Comparison of ENCODE assay signal across 20 cellular contexts in genomic region chr1:15994081-15994480, GRCh38. TPM values are rescaled to one million over a fixed set of nuclear protein-coding genes. Genes with fewer than 3 reads are reported as not detected.
DNase-seq lines count a peak whose midpoint lies in the region; ATAC-seq, FAIRE-seq and TF ChIP-seq lines count a peak whose summit lies in the region.
"Had no signal": no experiment of that assay in that cellular context is flagged by ENCODE, and none has a peak within 500 bp of the region (broad histone marks: within the 10 kb centered on the region; RNA-seq: fewer than 3 reads in every experiment).

No MANE protein-coding gene starts in this region.

- no peak for FAIRE-seq in H1 (lab: Jason Lieb, UNC)

- H3K4me2 ChIP-seq in IMR-90 (ENCODE audit: low read depth, low read length) (no peak overlapping the region), H1 (ENCODE audit: insufficient read depth in 1 of 2, low read depth in 2 of 2, low read length in 2 of 2) (no peak overlapping the region), neuronal stem cell (ENCODE audit: insufficient read depth, low read length, poor library complexity, severe bottlenecking) (no peak overlapping the region)

- H3K27me3 ChIP-seq in IMR-90 (ENCODE audit: control insufficient read depth, insufficient read depth, low read length) = peaks cover 13% of the 10 kb centered on the region; the same call in 1 of the 2 replicates
- peaks cover 0 to 3% (median 0%) of the 10 kb centered on the region in 4 experiments; a peak in 1 of 7 replicates for H3K27me3 ChIP-seq in H1 (replicated peaks in 1 of 4; ENCODE audit: control insufficient read depth in 3 of 4, extremely low read depth in 1 of 4, insufficient read depth in 3 of 4, low read length in 3 of 4)
- peaks cover 0 to 14% (median 0%) of the 10 kb centered on the region in 3 experiments for H3K27me3 ChIP-seq in neuronal stem cell (ENCODE audit: control insufficient read depth in 3 of 3, insufficient read depth in 3 of 3, low read depth in 1 of 3, low read length in 3 of 3)

- no peak for TF ChIP-seq CTCF in IMR-90 (conservative IDR thresholded peaks at IDR 0.05; ENCODE audit: low read depth, low read length)
- no peak for TF ChIP-seq CTCF in H1 (IDR thresholded peaks at IDR 0.05; ENCODE audit: control extremely low read depth in 1 of 3, insufficient read depth in 1 of 3, low read depth in 1 of 3, low read length in 3 of 3)

- H4K91ac ChIP-seq in IMR-90 (ENCODE audit: insufficient read depth, low read depth, low read length) (no peak overlapping the region), H1 (replicated peaks; ENCODE audit: insufficient read length, low read length) (no peak overlapping the region), neuronal stem cell (ENCODE audit: low read depth, low read length, poor library complexity) (peak overlapping the region; percentile 75)

- no peak overlapping the region for H3K23ac ChIP-seq in IMR-90 (ENCODE audit: low read depth, low read length)
- no peak overlapping the region for H3K23ac ChIP-seq in H1 (ENCODE audit: insufficient read length)
- peak overlapping the region; percentile 1 for H3K23ac ChIP-seq in neuronal stem cell (ENCODE audit: low read depth, low read length, poor library complexity)

- H3K36me3 Mint-ChIP-seq in activated CD4-positive, alpha-beta T cell treated with anti-CD3 and anti-CD28 coated beads, Interleukin-2, amount 10 ng/mL, durations not matched to agents 24 days and 14 days (ENCODE audit: low read depth) = no peaks in the 10 kb centered on the region
- H3K36me3 Mint-ChIP-seq: CD4-positive, alpha-beta memory T cell had no signal

- no peak overlapping the region for H4K5ac ChIP-seq in IMR-90 (ENCODE audit: low read depth, low read length)
- no peak overlapping the region for H4K5ac ChIP-seq in H1 (ENCODE audit: insufficient read length, low read depth, low read length)

- no peaks in the 10 kb centered on the region for H3K36me3 ChIP-seq in IMR-90 (ENCODE audit: control insufficient read depth, insufficient read depth, low read length)
- no peaks in the 10 kb centered on the region for H3K36me3 ChIP-seq in H1 (ENCODE audit: control insufficient read depth in 2 of 4, insufficient read depth in 4 of 4, low read length in 3 of 4)
- no peaks in the 10 kb centered on the region for H3K36me3 ChIP-seq in neuronal stem cell (replicated peaks in 1 of 2; ENCODE audit: control insufficient read depth in 2 of 2, insufficient read depth in 2 of 2, low read length in 2 of 2)

- ATAC-seq in IMR-90 (ENCODE audit: low read depth) = no peak

- no peak overlapping the region for H2BK12ac ChIP-seq in H1 (ENCODE audit: low read depth, low read length)
- H2BK12ac ChIP-seq in neuronal stem cell (ENCODE audit: low read length) = no peak overlapping the region

- H3K9me3 ChIP-seq in IMR-90 (ENCODE audit: control insufficient read depth, insufficient read depth, low read length) = no peaks in the 10 kb centered on the region
- H3K9me3 ChIP-seq in H1 (ENCODE audit: insufficient read depth in 2 of 2, low read depth in 1 of 2, low read length in 1 of 2) = no peaks in the 10 kb centered on the region
- no peaks in the 10 kb centered on the region for H3K9me3 ChIP-seq in neuronal stem cell (replicated peaks in 1 of 2; ENCODE audit: control insufficient read depth in 2 of 2, insufficient read depth in 1 of 2, low read depth in 1 of 2, low read length in 2 of 2)

- dilution Hi-C loops in IMR-90 (cut with HindIII; ENCODE audit: low sequenced_read_pairs, unreplicated experiment) = no loop called here

- H4K8ac ChIP-seq in IMR-90 (ENCODE audit: low read depth in 2 of 2, low read length in 2 of 2) = no peak overlapping the region
- H4K8ac ChIP-seq in H1 (ENCODE audit: extremely low read depth, insufficient read depth, low read length) = no peak overlapping the region
- H4K8ac ChIP-seq in neuronal stem cell (ENCODE audit: low read depth, low read length) = no peak overlapping the region

- TF ChIP-seq RAD21 in IMR-90 (IDR thresholded peaks at IDR 0.05; ENCODE audit: low read length) (no peak), H1 (IDR thresholded peaks at IDR 0.05 in 1 of 2, conservative IDR thresholded peaks at IDR 0.05 in 1 of 2; ENCODE audit: low read depth in 2 of 2, low read length in 2 of 2) (no peak)

- peak; percentile 55 for DNase-seq in activated CD4-positive, alpha-beta T cell treated with anti-CD3 and anti-CD28 coated beads, Interleukin-2, amount 10 ng/mL, durations not matched to agents 24 days and 14 days
- DNase-seq in activated CD4-positive, alpha-beta T cell treated with anti-CD3 and anti-CD28 coated beads, Interleukin-2, amount 50 U/mL, for 4 hours = no peak
- DNase-seq in IMR-90 (no peak), H1 (ENCODE audit: low read depth in 1 of 2, low spot score in 2 of 2) (no peak), neuronal stem cell (ENCODE audit: low spot score) (no peak), D341Med (ENCODE audit: low spot score) (no peak)
- DNase-seq in stimulated activated CD8-positive, alpha-beta memory T cell treated with anti-CD3 and anti-CD28 coated beads, Interleukin-4, amount 100 ng/mL, for 48 hours = no peak
- DNase-seq: DMS79 treated with DMSO at 0.1 percent for 48 hours, GF-D8 had no signal

- WGBS in IMR-90 (ENCODE audit: extremely low coverage in 2 of 2, insufficient read length in 1 of 2), 2 experiments = 86% methylated on average over 10 of the region's 10 CpGs; no CpG with 5 or more reads in 1 of the 2 experiments
- 98% methylated on average over 10 of the region's 10 CpGs; no CpG with 5 or more reads in 1 of the 2 experiments for WGBS in H1 (ENCODE audit: extremely low coverage in 1 of 2, insufficient coverage in 1 of 2, insufficient read length in 1 of 2, insufficient replicate concordance in 2 of 2, low coverage in 1 of 2, low lambda C conversion rate in 2 of 2, missing lambda C conversion rate in 1 of 2), 2 experiments
- WGBS in neuronal stem cell (ENCODE audit: extremely low coverage in 2 of 2, insufficient read length in 2 of 2, insufficient replicate concordance in 1 of 2), 2 donors = no CpG with 5 or more reads among the region's 10 CpGs

- H3K79me1 ChIP-seq in IMR-90 (ENCODE audit: low read depth in 1 of 2, low read length in 2 of 2) (no peaks in the 10 kb centered on the region), H1 (ENCODE audit: low read depth, low read length) (no peaks in the 10 kb centered on the region), neuronal stem cell (ENCODE audit: low read depth, low read length) (peaks cover 3% of the 10 kb centered on the region)

- no peaks in the 10 kb centered on the region for H3K9me1 ChIP-seq in IMR-90 (ENCODE audit: insufficient read depth, low read length)

- H3K27ac ChIP-seq in IMR-90 (ENCODE audit: insufficient read depth, low read length) = no peak overlapping the region
- H3K27ac ChIP-seq in H1 (ENCODE audit: low read depth, low read length) = no peak overlapping the region
- no peak overlapping the region for H3K27ac ChIP-seq in neuronal stem cell (replicated peaks; ENCODE audit: low read length)
- H3K27ac ChIP-seq: GM23248 had no signal

- in situ Hi-C loops in IMR-90 (cut with MboI; ENCODE audit: low sequenced_read_pairs) = loop anchor here (10.0 kb wide), 1 partner anchor 59 kb away; no protein-coding TSS in a partner anchor

- H3K14ac ChIP-seq in IMR-90 (replicated peaks; ENCODE audit: low read depth, low read length) = no peak overlapping the region
- no peak overlapping the region for H3K14ac ChIP-seq in H1 (ENCODE audit: insufficient read length)
- no peak overlapping the region for H3K14ac ChIP-seq in neuronal stem cell (ENCODE audit: low read length)

- no peak overlapping the region for H2BK15ac ChIP-seq in IMR-90 (ENCODE audit: low read depth, low read length)
- H2BK15ac ChIP-seq in H1 (ENCODE audit: low read length) = no peak overlapping the region
- H2BK15ac ChIP-seq in neuronal stem cell (ENCODE audit: low read length) = no peak overlapping the region

- no peaks in the 10 kb centered on the region for H3K23me2 ChIP-seq in H1 (ENCODE audit: low read depth, low read length)

- H2AK5ac ChIP-seq in IMR-90 (ENCODE audit: low read depth, low read length) (peak overlapping the region; percentile 8; the same call in 1 of the 2 replicates), H1 (ENCODE audit: low read depth, low read length) (no peak overlapping the region), neuronal stem cell (ENCODE audit: low read depth, low read length) (peak overlapping the region; percentile 79)

- no peak overlapping the region for H2BK120ac ChIP-seq in IMR-90 (ENCODE audit: low read depth, low read length)
- H2BK120ac ChIP-seq in H1 (replicated peaks; ENCODE audit: low read depth, low read length) = no peak overlapping the region
- no peak overlapping the region for H2BK120ac ChIP-seq in neuronal stem cell (ENCODE audit: low read depth, low read length)

- H2BK20ac ChIP-seq in IMR-90 (ENCODE audit: low read depth, low read length) (no peak overlapping the region), H1 (ENCODE audit: low read length) (no peak overlapping the region)

- no peaks in the 10 kb centered on the region for H4K20me1 ChIP-seq in IMR-90 (ENCODE audit: insufficient read depth, low read length)
- peaks cover 0 to 5% of the 10 kb centered on the region in 2 experiments for H4K20me1 ChIP-seq in H1 (replicated peaks in 1 of 2; ENCODE audit: control insufficient read depth in 1 of 2, insufficient read depth in 2 of 2, low read length in 2 of 2)

- CTCF ChIA-PET in IMR-90 (lab: Yijun Ruan, JAX) = interaction anchor here (0.7 to 1.6 kb wide), 4 partner anchors 13 to 202 kb away, joined by 3 to 6 read pairs (median 4); no protein-coding TSS in a partner anchor
- CTCF ChIA-PET in H1 (lab: Charles Lee; ENCODE audit: partially characterized antibody) = interaction anchor here (0.9 to 2.1 kb wide), 10 partner anchors 8 to 202 kb away, joined by 3 to 15 read pairs (median 4); partner anchors contain the start of genes SRARP and ZBTB17

- H3K79me2 ChIP-seq in H1 (ENCODE audit: control insufficient read depth in 1 of 2, insufficient read depth in 2 of 2, low read length in 2 of 2) = no peaks in the 10 kb centered on the region

- H3K9me3 Mint-ChIP-seq in activated CD4-positive, alpha-beta T cell treated with anti-CD3 and anti-CD28 coated beads, Interleukin-2, amount 10 ng/mL, durations not matched to agents 24 days and 14 days = no peaks in the 10 kb centered on the region
- H3K9me3 Mint-ChIP-seq: CD4-positive, alpha-beta memory T cell; H9; HFFc6 had no signal

- H3K4me3 ChIP-seq in IMR-90 (ENCODE audit: insufficient read depth, low read depth, low read length) = no peak overlapping the region
- H3K4me3 ChIP-seq in H1 (ENCODE audit: extremely low read depth in 1 of 4, insufficient read depth in 2 of 4, low read depth in 3 of 4, low read length in 4 of 4) = no peak overlapping the region
- H3K4me3 ChIP-seq in neuronal stem cell (ENCODE audit: low read length in 2 of 2) = no peak overlapping the region
- H3K4me3 ChIP-seq: GM23248 had no signal

- H3K18ac ChIP-seq in IMR-90 (ENCODE audit: low read depth, low read length) (no peak overlapping the region), H1 (ENCODE audit: extremely low read depth, low read length) (no peak overlapping the region), neuronal stem cell (ENCODE audit: low read length) (peak overlapping the region; percentile 86)

- H3K4me3 Mint-ChIP-seq in activated CD4-positive, alpha-beta T cell treated with anti-CD3 and anti-CD28 coated beads, Interleukin-2, amount 10 ng/mL, durations not matched to agents 24 days and 14 days = no peak overlapping the region
- H3K4me3 Mint-ChIP-seq: CD4-positive, alpha-beta memory T cell; H9; HFFc6 had no signal

- H3K4ac ChIP-seq in IMR-90 (ENCODE audit: low read depth, low read length) = no peak overlapping the region
- H3K4ac ChIP-seq in H1 (replicated peaks; ENCODE audit: insufficient read length, low read depth, low read length) = no peak overlapping the region
- H3K4ac ChIP-seq in neuronal stem cell (ENCODE audit: low read length) = no peak overlapping the region

- TF ChIP-seq POLR2A in IMR-90 (IDR thresholded peaks at IDR 0.05; ENCODE audit: low read depth, low read length) = no peak
- TF ChIP-seq POLR2A in H1 (IDR thresholded peaks at IDR 0.05; ENCODE audit: control extremely low read depth in 1 of 2, low read depth in 2 of 2, low read length in 2 of 2) = no peak

- TF ChIP-seq EP300 in H1 (IDR thresholded peaks at IDR 0.05; ENCODE audit: borderline replicate concordance in 1 of 2, low read depth in 2 of 2, low read length in 2 of 2) = no peak

- no peak overlapping the region for H3K56ac ChIP-seq in IMR-90 (ENCODE audit: extremely low read depth, insufficient read depth, low read length)
- no peak overlapping the region for H3K56ac ChIP-seq in H1 (replicated peaks; ENCODE audit: insufficient read length, low read depth, low read length)

- H2AFZ ChIP-seq in IMR-90 (replicated peaks; ENCODE audit: low read length, poor library complexity) = no peak overlapping the region
- H2AFZ ChIP-seq in H1 (ENCODE audit: low read length) = no peak overlapping the region
- no peak overlapping the region for H2AFZ ChIP-seq in neuronal stem cell (ENCODE audit: low read length)
- H2AFZ ChIP-seq: GM23248 had no signal

- no peak overlapping the region for H3K27ac Mint-ChIP-seq in activated CD4-positive, alpha-beta T cell treated with anti-CD3 and anti-CD28 coated beads, Interleukin-2, amount 10 ng/mL, durations not matched to agents 24 days and 14 days
- H3K27ac Mint-ChIP-seq: H9, HFFc6 had no signal

- H3K9ac ChIP-seq in IMR-90 (ENCODE audit: low read depth, low read length) (no peak overlapping the region), H1 (replicated peaks in 1 of 4; ENCODE audit: extremely low read depth in 1 of 4, low read depth in 3 of 4, low read length in 3 of 4) (no peak overlapping the region), neuronal stem cell (ENCODE audit: low read depth, low read length, poor library complexity) (no peak overlapping the region)
- H3K9ac ChIP-seq: GM23248 had no signal

- H3K4me1 ChIP-seq in IMR-90 (ENCODE audit: control insufficient read depth, insufficient read depth, low read length) (peaks cover 2% of the 10 kb centered on the region; the same call in 1 of the 2 replicates), H1 (replicated peaks in 1 of 4; ENCODE audit: control insufficient read depth in 3 of 4, insufficient read depth in 4 of 4, low read length in 3 of 4) (no peaks in the 10 kb centered on the region), neuronal stem cell (ENCODE audit: control insufficient read depth in 2 of 2, insufficient read depth in 1 of 2, low read depth in 1 of 2, low read length in 2 of 2) (no peaks in the 10 kb centered on the region)

- intact Hi-C loops in activated CD4-positive, alpha-beta T cell treated with anti-CD3 and anti-CD28 coated beads, Interleukin-2, amount 10 ng/mL, durations not matched to agents 24 days and 14 days (cut with micrococcal nuclease) = no loop called here
- intact Hi-C loops in IMR-90 (cut with micrococcal nuclease) = loop anchor here (1.0 to 2.0 kb wide), 4 partner anchors 55 to 202 kb away; partner anchors contain the start of gene SPEN

- peak overlapping the region; percentile 72 for H2AK9ac ChIP-seq in IMR-90 (replicated peaks; ENCODE audit: low read depth, low read length, poor library complexity)

- H2BK5ac ChIP-seq in IMR-90 (ENCODE audit: low read depth, low read length, poor library complexity, severe bottlenecking) (no peak overlapping the region), H1 (ENCODE audit: low read depth, low read length) (0 out of 2 replicates have a peak overlapping the region, but pooled peaks have one; percentile 5), neuronal stem cell (ENCODE audit: low read length) (no peak overlapping the region)

- peaks cover 4% of the 10 kb centered on the region for H3K27me3 Mint-ChIP-seq in activated CD4-positive, alpha-beta T cell treated with anti-CD3 and anti-CD28 coated beads, Interleukin-2, amount 10 ng/mL, durations not matched to agents 24 days and 14 days

- POLR2A ChIA-PET in IMR-90 (lab: Charles Lee; ENCODE audit: unreplicated experiment) = no interaction called here
- POLR2A ChIA-PET in H1 (lab: Charles Lee; ENCODE audit: partially characterized antibody) = interaction anchor here (0.7 to 1.6 kb wide), 3 partner anchors 19 to 61 kb away, joined by 3 to 5 read pairs (median 3); no protein-coding TSS in a partner anchor

- H3K4me1 Mint-ChIP-seq in activated CD4-positive, alpha-beta T cell treated with anti-CD3 and anti-CD28 coated beads, Interleukin-2, amount 10 ng/mL, durations not matched to agents 24 days and 14 days = peaks cover 3% of the 10 kb centered on the region
- H3K4me1 Mint-ChIP-seq: CD4-positive, alpha-beta memory T cell; H9 had no signal

- no TSS peak for BruUV-seq in IMR-90 (replicated peaks; lab: Mats Ljungman, UMichigan)

RNA-seq across cellular contexts. Expression of gene SRARP, which starts 10.0 kb away (rescaled TPM):
- total RNA-seq in activated CD4-positive, alpha-beta T cell treated with anti-CD3 and anti-CD28 coated beads, Interleukin-2, amount 10 ng/mL, durations not matched to agents 24 days and 14 days = not detected in 2 replicates
- not detected in 2 replicates for total RNA-seq in IMR-90 (2012; rRNA removed)
- polyA plus RNA-seq in IMR-90 (2012; rRNA removed) = not detected in 2 replicates
- not detected in 2 replicates for polyA plus RNA-seq in IMR-90 (2012; cell fraction: cytosol; rRNA removed)
- not detected in 2 replicates for polyA plus RNA-seq in IMR-90 (2012; cell fraction: nucleus; rRNA removed; ENCODE audit: low replicate concordance)
- not detected in 2 replicates for total RNA-seq in H1 (2021; fragmentation: NEBNext Ultra II Directional; extraction: Animal tissue kit (Norgen Biotek cat#: 25700))
- not detected in 2 replicates for polyA plus RNA-seq in H1 (2011; rRNA removed)
- polyA plus RNA-seq in H1 (2011; cell fraction: cytosol; rRNA removed) = not detected
- polyA plus RNA-seq in H1 (2011; cell fraction: nucleus; rRNA removed) = not detected
- polyA plus RNA-seq in H1 (2012, experiment 1 of 2) = not detected in 4 replicates
- polyA plus RNA-seq in H1 (2012, experiment 2 of 2) = not detected
- polyA plus RNA-seq in H1 (2013, experiment 1 of 2) = not detected
- polyA plus RNA-seq in H1 (2013, experiment 2 of 2) = 0.02 TPM
- polyA minus RNA-seq in H1 (2011; rRNA and poly(A)+ RNA removed) = not detected in 2 replicates
- polyA minus RNA-seq in H1 (2011; cell fraction: cytosol; rRNA and poly(A)+ RNA removed) = not detected
- polyA minus RNA-seq in H1 (2011; cell fraction: nucleus; rRNA and poly(A)+ RNA removed) = not detected
- polyA plus RNA-seq in neuronal stem cell (2013, experiment 1 of 2) = not detected
- polyA plus RNA-seq in neuronal stem cell (2013, experiment 2 of 2) = not detected
- total RNA-seq: A172; A673; Calu3; CD4-positive, alpha-beta memory T cell; Daoy; G401; GM23248; H4; H9; HFFc6 had no signal
- polyA plus RNA-seq: BJ; CD4-positive, alpha-beta memory T cell; GM23248 had no signal

RNA-seq across cellular contexts. Expression of gene ZBTB17, which starts 18.2 kb away (rescaled TPM):
- total RNA-seq in activated CD4-positive, alpha-beta T cell treated with anti-CD3 and anti-CD28 coated beads, Interleukin-2, amount 10 ng/mL, durations not matched to agents 24 days and 14 days = 60.9 and 63.9 TPM in 2 replicates
- total RNA-seq in IMR-90 (2012; rRNA removed) = 26.3 and 29.7 TPM in 2 replicates
- polyA plus RNA-seq in IMR-90 (2012; rRNA removed) (58.2 and 65.5 TPM in 2 replicates), H1 (2011; rRNA removed) (36.2 and 58.6 TPM in 2 replicates)
- polyA plus RNA-seq in IMR-90 (2012; cell fraction: cytosol; rRNA removed) = 27.1 and 37.4 TPM in 2 replicates
- 190 and 417 TPM in 2 replicates for polyA plus RNA-seq in IMR-90 (2012; cell fraction: nucleus; rRNA removed; ENCODE audit: low replicate concordance)
- total RNA-seq in H1 (2021; fragmentation: NEBNext Ultra II Directional; extraction: Animal tissue kit (Norgen Biotek cat#: 25700)) = 24.3 and 24.7 TPM in 2 replicates
- polyA plus RNA-seq in H1 (2011; cell fraction: cytosol; rRNA removed) = 44.4 TPM
- 137 TPM for polyA plus RNA-seq in H1 (2011; cell fraction: nucleus; rRNA removed)
- polyA plus RNA-seq in H1 (2012, experiment 1 of 2) = 14.4 to 31.6 TPM (median 26.8 TPM) in 4 replicates
- 25.5 TPM for polyA plus RNA-seq in H1 (2012, experiment 2 of 2)
- 17.0 TPM for polyA plus RNA-seq in H1 (2013, experiment 1 of 2)
- polyA plus RNA-seq in H1 (2013, experiment 2 of 2) = 16.2 TPM
- polyA minus RNA-seq in H1 (2011; rRNA and poly(A)+ RNA removed) = 27.1 and 35.6 TPM in 2 replicates
- polyA minus RNA-seq in H1 (2011; cell fraction: cytosol; rRNA and poly(A)+ RNA removed) = 20.1 TPM
- polyA minus RNA-seq in H1 (2011; cell fraction: nucleus; rRNA and poly(A)+ RNA removed) = 32.4 TPM
- polyA plus RNA-seq in neuronal stem cell (2013, experiment 1 of 2) = 26.5 TPM
- polyA plus RNA-seq in neuronal stem cell (2013, experiment 2 of 2) = 28.4 TPM

RNA-seq across cellular contexts. Expression of gene HSPB7, which starts 23.8 kb away (rescaled TPM):
- not detected in 2 replicates for total RNA-seq in activated CD4-positive, alpha-beta T cell treated with anti-CD3 and anti-CD28 coated beads, Interleukin-2, amount 10 ng/mL, durations not matched to agents 24 days and 14 days
- total RNA-seq in IMR-90 (2012; rRNA removed) = 0.54 and 0.56 TPM in 2 replicates
- 3.0 and 4.3 TPM in 2 replicates for polyA plus RNA-seq in IMR-90 (2012; rRNA removed)
- 2.7 and 5.1 TPM in 2 replicates for polyA plus RNA-seq in IMR-90 (2012; cell fraction: cytosol; rRNA removed)
- polyA plus RNA-seq in IMR-90 (2012; cell fraction: nucleus; rRNA removed; ENCODE audit: low replicate concordance) = 3.0 and 6.7 TPM in 2 replicates
- not detected in 2 replicates for total RNA-seq in H1 (2021; fragmentation: NEBNext Ultra II Directional; extraction: Animal tissue kit (Norgen Biotek cat#: 25700))
- 0.19 TPM in 1 of 2 replicates, not detected in the other for polyA plus RNA-seq in H1 (2011; rRNA removed)
- polyA plus RNA-seq in H1 (2011; cell fraction: cytosol; rRNA removed) = 0.14 TPM
- 0.54 TPM for polyA plus RNA-seq in H1 (2011; cell fraction: nucleus; rRNA removed)
- 0.13 to 0.64 TPM (median 0.33 TPM) in 4 replicates for polyA plus RNA-seq in H1 (2012, experiment 1 of 2)
- not detected for polyA plus RNA-seq in H1 (2012, experiment 2 of 2)
- polyA plus RNA-seq in H1 (2013, experiment 1 of 2) = 0.04 TPM
- 0.02 TPM for polyA plus RNA-seq in H1 (2013, experiment 2 of 2)
- polyA minus RNA-seq in H1 (2011; rRNA and poly(A)+ RNA removed) = not detected in 2 replicates
- not detected for polyA minus RNA-seq in H1 (2011; cell fraction: cytosol; rRNA and poly(A)+ RNA removed)
- 0.20 TPM for polyA minus RNA-seq in H1 (2011; cell fraction: nucleus; rRNA and poly(A)+ RNA removed)
- not detected for polyA plus RNA-seq in neuronal stem cell (2013, experiment 1 of 2)
- polyA plus RNA-seq in neuronal stem cell (2013, experiment 2 of 2) = not detected
- total RNA-seq: A172; A673; Calu3; CD4-positive, alpha-beta memory T cell; H4; H9 had no signal
- polyA plus RNA-seq: CD4-positive, alpha-beta memory T cell had no signal

RNA-seq across cellular contexts. Expression of gene CLCNKA, which starts 27.8 kb away (rescaled TPM):
- not detected in 2 replicates for total RNA-seq in activated CD4-positive, alpha-beta T cell treated with anti-CD3 and anti-CD28 coated beads, Interleukin-2, amount 10 ng/mL, durations not matched to agents 24 days and 14 days
- total RNA-seq in IMR-90 (2012; rRNA removed) = not detected in 2 replicates
- 0.05 TPM in 1 of 2 replicates, not detected in the other for polyA plus RNA-seq in IMR-90 (2012; rRNA removed)
- polyA plus RNA-seq in IMR-90 (2012; cell fraction: cytosol; rRNA removed) = 0.07 and 0.16 TPM in 2 replicates
- 0.76 and 1.0 TPM in 2 replicates for polyA plus RNA-seq in IMR-90 (2012; cell fraction: nucleus; rRNA removed; ENCODE audit: low replicate concordance)
- total RNA-seq in H1 (2021; fragmentation: NEBNext Ultra II Directional; extraction: Animal tissue kit (Norgen Biotek cat#: 25700)) = 0.95 and 1.3 TPM in 2 replicates
- 2.0 and 3.9 TPM in 2 replicates for polyA plus RNA-seq in H1 (2011; rRNA removed)
- 2.8 TPM for polyA plus RNA-seq in H1 (2011; cell fraction: cytosol; rRNA removed)
- 22.4 TPM for polyA plus RNA-seq in H1 (2011; cell fraction: nucleus; rRNA removed)
- 0.77 to 2.4 TPM (median 0.99 TPM) in 4 replicates for polyA plus RNA-seq in H1 (2012, experiment 1 of 2)
- polyA plus RNA-seq in H1 (2012, experiment 2 of 2) = 0.42 TPM
- 1.6 TPM for polyA plus RNA-seq in H1 (2013, experiment 1 of 2)
- 1.5 TPM for polyA plus RNA-seq in H1 (2013, experiment 2 of 2)
- 0.80 and 1.0 TPM in 2 replicates for polyA minus RNA-seq in H1 (2011; rRNA and poly(A)+ RNA removed)
- polyA minus RNA-seq in H1 (2011; cell fraction: cytosol; rRNA and poly(A)+ RNA removed) = not detected
- 2.7 TPM for polyA minus RNA-seq in H1 (2011; cell fraction: nucleus; rRNA and poly(A)+ RNA removed)
- polyA plus RNA-seq in neuronal stem cell (2013, experiment 1 of 2) = 0.13 TPM
- 0.08 TPM for polyA plus RNA-seq in neuronal stem cell (2013, experiment 2 of 2)
- total RNA-seq: A172; A673; Calu3; CD4-positive, alpha-beta memory T cell; Daoy; GM23248; H4; HFFc6 had no signal
- polyA plus RNA-seq: CD4-positive, alpha-beta memory T cell; GM23248 had no signal

RNA-seq across cellular contexts. Expression of gene CLCNKB, which starts 49.5 kb away (rescaled TPM):
- not detected in 2 replicates for total RNA-seq in activated CD4-positive, alpha-beta T cell treated with anti-CD3 and anti-CD28 coated beads, Interleukin-2, amount 10 ng/mL, durations not matched to agents 24 days and 14 days
- total RNA-seq in IMR-90 (2012; rRNA removed) = not detected in 2 replicates
- polyA plus RNA-seq in IMR-90 (2012; rRNA removed) (0.09 and 0.11 TPM in 2 replicates), H1 (2011; rRNA removed) (3.5 and 5.7 TPM in 2 replicates)
- 0.14 and 0.41 TPM in 2 replicates for polyA plus RNA-seq in IMR-90 (2012; cell fraction: cytosol; rRNA removed)
- polyA plus RNA-seq in IMR-90 (2012; cell fraction: nucleus; rRNA removed; ENCODE audit: low replicate concordance) = 0.70 and 0.76 TPM in 2 replicates
- total RNA-seq in H1 (2021; fragmentation: NEBNext Ultra II Directional; extraction: Animal tissue kit (Norgen Biotek cat#: 25700)) = 1.2 and 1.4 TPM in 2 replicates
- polyA plus RNA-seq in H1 (2011; cell fraction: cytosol; rRNA removed) = 4.0 TPM
- polyA plus RNA-seq in H1 (2011; cell fraction: nucleus; rRNA removed) = 14.0 TPM
- polyA plus RNA-seq in H1 (2012, experiment 1 of 2) = 1.8 to 3.3 TPM (median 2.4 TPM) in 4 replicates
- polyA plus RNA-seq in H1 (2012, experiment 2 of 2) = 1.6 TPM
- polyA plus RNA-seq in H1 (2013, experiment 1 of 2) = 2.6 TPM
- polyA plus RNA-seq in H1 (2013, experiment 2 of 2) = 2.0 TPM
- polyA minus RNA-seq in H1 (2011; rRNA and poly(A)+ RNA removed) = 1.4 and 3.3 TPM in 2 replicates
- 1.8 TPM for polyA minus RNA-seq in H1 (2011; cell fraction: cytosol; rRNA and poly(A)+ RNA removed)
- 2.1 TPM for polyA minus RNA-seq in H1 (2011; cell fraction: nucleus; rRNA and poly(A)+ RNA removed)
- polyA plus RNA-seq in neuronal stem cell (2013, experiment 1 of 2) = 2.9 TPM
- 2.7 TPM for polyA plus RNA-seq in neuronal stem cell (2013, experiment 2 of 2)
- total RNA-seq: A172; Calu3; CD4-positive, alpha-beta memory T cell; GM23248; H4 had no signal
- polyA plus RNA-seq: CD4-positive, alpha-beta memory T cell; GM23248 had no signal
